15 cellular contexts compared by ENCODE assay signal in genomic region chr19:55473613-55474012, GRCh38. TPM values are rescaled to one million over a fixed set of nuclear protein-coding genes. Genes with fewer than 3 reads are reported as not detected.
DNase-seq lines count a peak whose midpoint lies in the region; FAIRE-seq and TF ChIP-seq lines count a peak whose summit lies in the region.
"Had no signal": no experiment of that assay in that cellular context is flagged by ENCODE, and none has a peak within 500 bp of the region (broad histone marks: within the 10 kb centered on the region; RNA-seq: fewer than 3 reads in every experiment).

No MANE protein-coding gene starts in this region.

- H3K27ac ChIP-seq in brain microvascular endothelial cell: no peak overlapping the region
- H3K27ac ChIP-seq: BLaER1 treated with 17β-estradiol and CSF1 and Interleukin-3, amounts not matched to agents 10 nM and 100 nM; coronary artery had no signal

- H3K4me3 Mint-ChIP-seq in neural crest cell (no peak overlapping the region), immature natural killer cell (no peak overlapping the region)
- H3K4me3 Mint-ChIP-seq: activated CD8-positive, alpha-beta memory T cell treated with anti-CD3 and anti-CD28 coated beads, Interleukin-2, amount 10 ng/mL, durations not matched to agents 7 days and 5 days; activated naive CD8-positive, alpha-beta T cell; stimulated activated naive B cell treated with anti-CD40 and anti-IgM and Interleukin-4, amounts not matched to agents 10 μg/mL and 1 μg/mL and 100 μg/mL, for 72 hours had no signal

- H3K27ac Mint-ChIP-seq in neural crest cell (ENCODE audit: unreplicated experiment) (peak overlapping the region; percentile 35), immature natural killer cell (no peak overlapping the region)
- H3K27ac Mint-ChIP-seq: activated CD8-positive, alpha-beta memory T cell treated with anti-CD3 and anti-CD28 coated beads, Interleukin-2, amount 10 ng/mL, durations not matched to agents 7 days and 5 days; activated naive CD8-positive, alpha-beta T cell; stimulated activated naive B cell treated with anti-CD40 and anti-IgM and Interleukin-4, amounts not matched to agents 10 μg/mL and 1 μg/mL and 100 μg/mL, for 72 hours had no signal

- no peak overlapping the region for H3K4me3 ChIP-seq in brain microvascular endothelial cell (ENCODE audit: low read depth, low read length)
- H3K4me3 ChIP-seq: BLaER1 treated with 17β-estradiol and CSF1 and Interleukin-3, amounts not matched to agents 10 nM and 100 nM; coronary artery had no signal

- H3K9me3 Mint-ChIP-seq in neural crest cell (no peaks in the 10 kb centered on the region), immature natural killer cell (no peaks in the 10 kb centered on the region)
- H3K9me3 Mint-ChIP-seq: stimulated activated naive B cell treated with anti-CD40 and anti-IgM and Interleukin-4, amounts not matched to agents 10 μg/mL and 1 μg/mL and 100 μg/mL, for 72 hours had no signal

- peaks cover 4% of the 10 kb centered on the region for H3K27me3 Mint-ChIP-seq in neural crest cell (ENCODE audit: low read depth)
- H3K27me3 Mint-ChIP-seq in immature natural killer cell (ENCODE audit: low read depth in 3 of 3): peaks cover 2 to 9% (median 5%) of the 10 kb centered on the region in 3 donors
- H3K27me3 Mint-ChIP-seq: activated CD8-positive, alpha-beta memory T cell treated with anti-CD3 and anti-CD28 coated beads, Interleukin-2, amount 10 ng/mL, durations not matched to agents 7 days and 5 days; activated naive CD8-positive, alpha-beta T cell; stimulated activated naive B cell treated with anti-CD40 and anti-IgM and Interleukin-4, amounts not matched to agents 10 μg/mL and 1 μg/mL and 100 μg/mL, for 72 hours had no signal

- in situ Hi-C loops in brain microvascular endothelial cell (cut with HindIII; ENCODE audit: low pct_ligation_motif_present, low sequenced_read_pairs): no loop called here

- TF ChIP-seq POLR2A in H54 (IDR thresholded peaks at IDR 0.05; ENCODE audit: low read depth, low read length): peak; percentile 54

- no peaks in the 10 kb centered on the region for H3K36me3 Mint-ChIP-seq in neural crest cell (ENCODE audit: low read depth)
- H3K36me3 Mint-ChIP-seq in immature natural killer cell: peaks cover 0 to 1% (median 0%) of the 10 kb centered on the region in 3 donors
- H3K36me3 Mint-ChIP-seq: activated CD8-positive, alpha-beta memory T cell treated with anti-CD3 and anti-CD28 coated beads, Interleukin-2, amount 10 ng/mL, durations not matched to agents 7 days and 5 days; activated naive CD8-positive, alpha-beta T cell had no signal

- H3K4me1 Mint-ChIP-seq in neural crest cell (peaks cover 33% of the 10 kb centered on the region), immature natural killer cell (peaks cover 22 to 23% of the 10 kb centered on the region in 2 donors)

- FAIRE-seq in H54 (lab: Jason Lieb, UNC): no peak
- FAIRE-seq: keratinocyte had no signal

- no peaks in the 10 kb centered on the region for H3K27me3 ChIP-seq in brain microvascular endothelial cell (replicated peaks)
- H3K27me3 ChIP-seq: BLaER1 treated with 17β-estradiol and CSF1 and Interleukin-3, amounts not matched to agents 10 nM and 100 nM had no signal

- no peaks in the 10 kb centered on the region for H3K36me3 ChIP-seq in brain microvascular endothelial cell (replicated peaks)
- H3K36me3 ChIP-seq: BLaER1 treated with 17β-estradiol and CSF1 and Interleukin-3, amounts not matched to agents 10 nM and 100 nM had no signal

- TF ChIP-seq CTCF in neural crest cell (conservative IDR thresholded peaks at IDR 0.05) (no peak), brain microvascular endothelial cell (IDR thresholded peaks at IDR 0.05; ENCODE audit: low read depth, low read length, missing control alignments) (no peak)

- peak; percentile 89 for DNase-seq in H54 (ENCODE audit: insufficient read length, low spot score)
- peak; percentile 57 for DNase-seq in SW480 (ENCODE audit: low spot score)
- no peak for DNase-seq in neural crest cell (ENCODE audit: low read depth, low spot score)
- DNase-seq in pons (ENCODE audit: low spot score): no peak
- no peak for DNase-seq in brain microvascular endothelial cell
- DNase-seq in immature natural killer cell: no peak
- DNase-seq: activated CD8-positive, alpha-beta memory T cell treated with anti-CD3 and anti-CD28 coated beads, Interleukin-2, amount 10 ng/mL, durations not matched to agents 7 days and 5 days; MV-4-11; NCI-H446; RPMI8226; stimulated activated naive B cell treated with anti-CD40 and anti-IgM and Interleukin-4, amounts not matched to agents 10 μg/mL and 1 μg/mL and 100 μg/mL, for 72 hours had no signal

RNA-seq across cellular contexts. Expression of gene ZNF628, which starts 2.8 kb away (rescaled TPM):
- 14.8 and 15.0 TPM in 2 replicates for total RNA-seq in neural crest cell
- polyA plus RNA-seq in immature natural killer cell: under 1 TPM; 0.14 to 0.72 (median 0.21) TPM

RNA-seq across cellular contexts. Expression of gene C19orf85, which starts 9.1 kb away (rescaled TPM):
- total RNA-seq in neural crest cell: not detected in 2 replicates
- polyA plus RNA-seq in immature natural killer cell: not detected
- total RNA-seq: activated CD8-positive, alpha-beta memory T cell treated with anti-CD3 and anti-CD28 coated beads, Interleukin-2, amount 10 ng/mL, durations not matched to agents 7 days and 5 days had no signal
- polyA plus RNA-seq: keratinocyte had no signal

RNA-seq across cellular contexts. Expression of gene NAT14, which starts 11.4 kb away (rescaled TPM):
- total RNA-seq in neural crest cell: 81.1 and 87.9 TPM in 2 replicates
- 1 to 10 TPM in 2 of 3 donors, not detected in 1; 2.7 to 4.8 TPM for polyA plus RNA-seq in immature natural killer cell

RNA-seq across cellular contexts. Expression of gene ISOC2, which starts 12.2 kb away (rescaled TPM):
- total RNA-seq in neural crest cell: 34.3 and 36.7 TPM in 2 replicates
- 10 to 100 TPM; 30.4 to 46.0 (median 34.2) TPM for polyA plus RNA-seq in immature natural killer cell

RNA-seq across cellular contexts. Expression of gene SSC5D, which starts 14.6 kb away (rescaled TPM):
- 1.3 and 1.5 TPM in 2 replicates for total RNA-seq in neural crest cell
- polyA plus RNA-seq in immature natural killer cell: not detected
- polyA plus RNA-seq: keratinocyte had no signal

Comparison
In these comparisons a context has a peak if more than half of its experiments do, and no peak if none do; other contexts are left out.
1. DNase-seq: peak in H54 (single experiment) and SW480 (single experiment); none in neural crest cell (single experiment), pons (single experiment), brain microvascular endothelial cell (single experiment) and immature natural killer cell (0 of 3).